In genomic region chr22:37426532-37427127, GRCh38 we compare ENCODE assay signal across 10 cellular contexts. TPM values are rescaled to one million over a fixed set of nuclear protein-coding genes. Genes with fewer than 3 reads are reported as not detected.
A peak's percentile ranks its signal among the peaks of the same experiment; 100 is the strongest.
DNase-seq lines count a peak whose midpoint lies in the region; ATAC-seq and TF ChIP-seq lines count a peak whose summit lies in the region.
"Had no signal": no experiment of that assay in that cellular context is flagged by ENCODE, and none has a peak within 500 bp of the region (broad histone marks: within the 10 kb centered on the region; RNA-seq: fewer than 3 reads in every experiment).

No MANE protein-coding gene starts in this region.

- peak overlapping the region; percentile 50 to 51 for H3K4me3 ChIP-seq in cardiac fibroblast (replicated peaks in 1 of 2; ENCODE audit: low read depth in 2 of 2, low read length in 2 of 2)
- H3K4me3 ChIP-seq in lung: no peak overlapping the region

- peaks cover 53% of the 10 kb centered on the region for H3K27me3 Mint-ChIP-seq in stimulated activated naive CD8-positive, alpha-beta T cell treated with anti-CD3 and anti-CD28 coated beads, Interleukin-15, Interleukin-2, amounts not matched to agents 100 ng/mL and 50 ng/mL, for 24 hours

- no peak overlapping the region for H3K27ac ChIP-seq in lung (ENCODE audit: low read depth in 1 of 2, low read length in 1 of 2)

- WGBS in lung, 2 donors: 7 to 8% methylated on average over 28 to 34 of the region's 34 CpGs

- peaks cover 23% of the 10 kb centered on the region for H3K4me1 Mint-ChIP-seq in stimulated activated naive CD8-positive, alpha-beta T cell treated with anti-CD3 and anti-CD28 coated beads, Interleukin-15, Interleukin-2, amounts not matched to agents 100 ng/mL and 50 ng/mL, for 24 hours (ENCODE audit: low read depth)

- H3K27me3 ChIP-seq in lung (ENCODE audit: control insufficient read depth, insufficient read depth): peaks cover 1% of the 10 kb centered on the region

- TF ChIP-seq CTCF in cardiac fibroblast (IDR thresholded peaks at IDR 0.05; ENCODE audit: low read depth, low read length) (no peak), lung (IDR thresholded peaks at IDR 0.05; ENCODE audit: control extremely low read depth, extremely low read depth) (no peak)

- H3K9me3 Mint-ChIP-seq in stimulated activated naive CD8-positive, alpha-beta T cell treated with anti-CD3 and anti-CD28 coated beads, Interleukin-15, Interleukin-2, amounts not matched to agents 100 ng/mL and 50 ng/mL, for 24 hours: no peaks in the 10 kb centered on the region

- DNase-seq in stimulated activated naive CD8-positive, alpha-beta T cell treated with anti-CD3 and anti-CD28 coated beads, Interleukin-15, Interleukin-2, amounts not matched to agents 100 U/mL and 50 U/mL, for 24 hours: no peak
- DNase-seq in cardiac fibroblast (ENCODE audit: low read depth in 2 of 2) (no peak), lung (ENCODE audit: low spot score) (no peak), SW 1271 (lab: John Stamatoyannopoulos, UW) (no peak)
- DNase-seq: activated effector memory CD4-positive, alpha-beta T cell treated with anti-CD3 and anti-CD28 coated beads, Interleukin-2, amount 50 U/mL, for 16 hours; NCI-H2081 treated with DMSO at 0.1 percent for 48 hours had no signal

- H3K4me1 ChIP-seq in lung (ENCODE audit: control insufficient read depth in 2 of 2, insufficient read depth in 2 of 2, low read length in 2 of 2): peaks cover 0 to 9% of the 10 kb centered on the region in 2 donors

- no peak for ATAC-seq in stimulated activated naive CD8-positive, alpha-beta T cell treated with anti-CD3 and anti-CD28 coated beads, Interleukin-15, Interleukin-2, amounts not matched to agents 100 U/mL and 50 U/mL, for 24 hours
- ATAC-seq in lung (ENCODE audit: insufficient read depth, low FRiP score): peak; percentile 28
- ATAC-seq in HG03039 (IDR thresholded peaks at IDR 0.05; ENCODE audit: unreplicated experiment): no peak
- no peak for ATAC-seq in GM21423 (IDR thresholded peaks at IDR 0.05; ENCODE audit: unreplicated experiment)
- no peak for ATAC-seq in HG03045 (IDR thresholded peaks at IDR 0.05; ENCODE audit: unreplicated experiment)

- H3K4me3 Mint-ChIP-seq in stimulated activated naive CD8-positive, alpha-beta T cell treated with anti-CD3 and anti-CD28 coated beads, Interleukin-15, Interleukin-2, amounts not matched to agents 100 ng/mL and 50 ng/mL, for 24 hours: peak overlapping the region; percentile 32

- H3K36me3 ChIP-seq in lung (ENCODE audit: control insufficient read depth in 2 of 2, insufficient read depth in 2 of 2, low read length in 2 of 2): no peaks in the 10 kb centered on the region

- no peaks in the 10 kb centered on the region for H3K9me3 ChIP-seq in lung (ENCODE audit: control insufficient read depth in 2 of 2, insufficient read depth in 1 of 2, low read length in 1 of 2)

- H3K36me3 Mint-ChIP-seq in stimulated activated naive CD8-positive, alpha-beta T cell treated with anti-CD3 and anti-CD28 coated beads, Interleukin-15, Interleukin-2, amounts not matched to agents 100 ng/mL and 50 ng/mL, for 24 hours (ENCODE audit: low read depth): no peaks in the 10 kb centered on the region

- H3K27ac Mint-ChIP-seq in stimulated activated naive CD8-positive, alpha-beta T cell treated with anti-CD3 and anti-CD28 coated beads, Interleukin-15, Interleukin-2, amounts not matched to agents 100 ng/mL and 50 ng/mL, for 24 hours: no peak overlapping the region

RNA-seq across cellular contexts. Expression of gene ELFN2, which starts 0.6 kb away (rescaled TPM):
- total RNA-seq in lung: 1 to 10 TPM; 1.5 to 6.8 TPM
- 1 to 10 TPM in 1 of 2 donors, under 1 TPM in 1; 0.62 to 1.6 TPM for polyA plus RNA-seq in lung

RNA-seq across cellular contexts. Expression of gene MFNG, which starts 59.6 kb away (rescaled TPM):
- 10 to 100 TPM; 16.9 to 45.2 TPM for total RNA-seq in lung
- 10 to 100 TPM; 14.3 to 46.7 TPM for polyA plus RNA-seq in lung
